ENCODE assay signal across 9 cellular contexts in genomic region chr9:79026311-79026710, GRCh38.
DNase-seq lines count a peak whose midpoint lies in the region; ATAC-seq and TF ChIP-seq lines count a peak whose summit lies in the region.
"Had no signal": no experiment of that assay in that cellular context is flagged by ENCODE, and none has a peak within 500 bp of the region (broad histone marks: within the 10 kb centered on the region; RNA-seq: fewer than 3 reads in every experiment).

No MANE protein-coding gene starts in this region.

- WGBS in right lobe of liver (ENCODE audit: insufficient coverage, low coverage, low lambda C conversion rate, missing lambda C conversion rate) = 28% methylated on average over 3 of the region's 3 CpGs

- no peaks in the 10 kb centered on the region for H3K4me1 ChIP-seq in right lobe of liver

- ATAC-seq in GM18868 (IDR thresholded peaks at IDR 0.05; ENCODE audit: unreplicated experiment) (peak; percentile 65), HG02870 (IDR thresholded peaks at IDR 0.05; ENCODE audit: unreplicated experiment) (peak; percentile 75), right lobe of liver (no peak)

- H3K27me3 ChIP-seq in right lobe of liver = no peaks in the 10 kb centered on the region

- H3K9me3 ChIP-seq in right lobe of liver = no peaks in the 10 kb centered on the region

- intact Hi-C loops in right lobe of liver (cut with DNase I) = no loop called here

- DNase-seq in NCI-H2171 (lab: John Stamatoyannopoulos, UW) = peak; percentile 93
- DNase-seq in kidney tubule cell (ENCODE audit: low spot score) = peak; percentile 50
- DNase-seq in H4 (ENCODE audit: low spot score) = no peak
- DNase-seq in germinal center (ENCODE audit: low spot score) = no peak
- no peak for DNase-seq in right lobe of liver
- no peak for DNase-seq in COLO829 (ENCODE audit: low spot score)
- DNase-seq: activated naive CD8-positive, alpha-beta T cell treated with anti-CD3 and anti-CD28 coated beads, Interleukin-2, amount 10 ng/mL, durations not matched to agents 7 days and 5 days had no signal

- TF ChIP-seq CTCF in right lobe of liver (IDR thresholded peaks at IDR 0.05) = no peak

- H3K36me3 ChIP-seq in right lobe of liver = no peaks in the 10 kb centered on the region

- no peak overlapping the region for H3K27ac ChIP-seq in right lobe of liver

- no peak for TF ChIP-seq POLR2A in right lobe of liver (IDR thresholded peaks at IDR 0.05)

- H3K4me3 ChIP-seq in right lobe of liver = no peak overlapping the region

Comparison
In these comparisons a context has a peak if more than half of its experiments do, and no peak if none do; other contexts are left out.
1. ATAC-seq: peak in GM18868 (single experiment) and HG02870 (single experiment); none in right lobe of liver (0 of 4).
2. DNase-seq: peak in NCI-H2171 (single experiment) and kidney tubule cell (single experiment); none in H4 (single experiment), germinal center (single experiment), right lobe of liver (0 of 3) and COLO829 (single experiment).